In the genomic region with DNA sequence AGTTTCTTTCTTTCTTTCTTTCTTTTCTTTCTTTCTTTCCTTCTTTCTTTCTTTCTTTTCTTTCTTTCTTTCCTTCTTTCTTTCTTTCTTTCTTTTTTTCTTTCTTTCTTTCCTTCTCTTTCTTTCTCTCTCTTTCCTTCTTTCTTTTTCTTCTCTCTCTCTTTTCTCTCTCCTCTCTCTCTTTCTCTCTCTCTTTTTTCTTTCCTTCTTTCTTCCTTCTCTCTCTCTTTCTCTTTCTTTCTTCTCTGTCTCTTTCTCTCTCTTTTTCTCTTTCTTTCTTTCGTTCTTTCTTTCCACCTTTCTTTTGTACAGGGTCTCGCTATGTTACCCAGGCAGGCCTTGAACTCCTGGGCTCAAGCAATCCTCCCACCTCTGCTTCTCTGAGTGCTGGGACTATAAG, we compare ENCODE assay signal across 14 cellular contexts. TPM values are rescaled to one million over a fixed set of nuclear protein-coding genes. Genes with fewer than 3 reads are reported as not detected.
"Had no signal": no experiment of that assay in that cellular context is flagged by ENCODE, and none has a peak within 500 bp of the region (broad histone marks: within the 10 kb centered on the region; RNA-seq: fewer than 3 reads in every experiment).

No MANE protein-coding gene starts in this region.

RNA-seq across cellular contexts. Expression of gene CLEC19A, which starts 35.7 kb away (rescaled TPM):
- total RNA-seq: subcutaneous adipose tissue, suprapubic skin, temporal lobe, testis, thoracic aorta, thyroid gland, tibial nerve, transverse colon, upper lobe of left lung, ureter, urinary bladder, uterus, vagina had no signal
- polyA plus RNA-seq: stomach, urinary bladder had no signal
